ENCODE assay signal across 25 cellular contexts in the genomic region with DNA sequence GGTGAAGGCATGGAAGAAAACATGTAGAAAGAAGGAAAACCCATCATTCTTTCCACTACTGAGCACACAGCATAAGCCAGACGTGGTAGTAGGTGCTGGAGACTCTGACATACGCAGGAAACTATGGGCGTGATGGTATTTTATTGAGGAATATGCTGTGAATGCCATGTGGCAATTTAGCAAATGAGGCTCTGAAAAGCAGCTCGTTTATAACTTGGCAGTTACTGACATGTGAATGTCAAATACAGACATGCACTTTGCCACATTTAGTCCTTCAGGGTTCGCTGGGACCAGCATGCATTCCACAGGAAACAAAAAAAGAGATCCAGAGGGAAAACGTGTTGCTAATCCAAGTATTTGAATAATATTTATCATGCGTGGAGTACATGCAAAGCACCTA.
"Had no signal": no experiment of that assay in that cellular context is flagged by ENCODE, and none has a peak within 500 bp of the region (broad histone marks: within the 10 kb centered on the region; RNA-seq: fewer than 3 reads in every experiment).

No MANE protein-coding gene starts in this region.

- H3K27ac ChIP-seq: ascending aorta, brain microvascular endothelial cell, coronary artery, dorsolateral prefrontal cortex had no signal

- H3K36me3 ChIP-seq: ascending aorta, brain microvascular endothelial cell had no signal

- DNase-seq: activated CD4-positive, alpha-beta memory T cell treated with anti-CD3 and anti-CD28 coated beads for 36 hours; activated CD4-positive, alpha-beta T cell treated with anti-CD3 and anti-CD28 coated beads for 36 hours; activated CD4-positive, alpha-beta T cell treated with anti-CD3 and anti-CD28 coated beads, Interleukin-2, amount 10 ng/mL, durations not matched to agents 24 days and 14 days; activated CD4-positive, CD25-positive, alpha-beta regulatory T cell; activated CD4-positive, CD25-positive, alpha-beta regulatory T cell treated with anti-CD3 and anti-CD28 coated beads, Interleukin-2, amount 50 U/mL, for 72 hours; activated CD8-positive, alpha-beta memory T cell treated with anti-CD3 and anti-CD28 coated beads, Interleukin-2, amount 10 ng/mL, durations not matched to agents 7 days and 5 days; activated CD8-positive, alpha-beta memory T cell treated with anti-CD3 and anti-CD28 coated beads, Interleukin-2, amount 50 U/mL, for 4 hours; activated CD8-positive, alpha-beta T cell treated with anti-CD3 and anti-CD28 coated beads, Interleukin-2, amount 10 ng/mL, durations not matched to agents 7 days and 5 days; activated gamma-delta T cell; activated naive CD4-positive, alpha-beta T cell; activated naive CD4-positive, alpha-beta T cell treated with anti-CD3 and anti-CD28 coated beads, Interleukin-2, amount 10 ng/mL, durations not matched to agents 7 days and 5 days; activated naive CD8-positive, alpha-beta T cell treated with anti-CD3 and anti-CD28 coated beads, Interleukin-2, amount 10 ng/mL, durations not matched to agents 7 days and 5 days; activated T-cell treated with anti-CD3 and anti-CD28 coated beads, Interleukin-2, amount 50 U/mL, for 1 hour; activated T-cell treated with anti-CD3 and anti-CD28 coated beads, Interleukin-2, amount 50 U/mL, for 48 hours; brain microvascular endothelial cell; dorsolateral prefrontal cortex; effector memory CD4-positive, alpha-beta T cell; endodermal cell; foreskin fibroblast; head of caudate nucleus; T-helper 2 cell had no signal

- H3K4me3 ChIP-seq: ascending aorta, coronary artery, dorsolateral prefrontal cortex had no signal

- ATAC-seq: activated CD4-positive, alpha-beta T cell treated with anti-CD3 and anti-CD28 coated beads for 36 hours; activated CD8-positive, alpha-beta memory T cell treated with anti-CD3 and anti-CD28 coated beads, Interleukin-2, amount 10 ng/mL, durations not matched to agents 7 days and 5 days; activated CD8-positive, alpha-beta T cell treated with anti-CD3 and anti-CD28 coated beads, Interleukin-2, amount 10 ng/mL, durations not matched to agents 7 days and 5 days; activated naive CD4-positive, alpha-beta T cell treated with anti-CD3 and anti-CD28 coated beads, Interleukin-2, amount 50 U/mL, for 72 hours; esophagus mucosa had no signal

- H3K27me3 ChIP-seq: ascending aorta had no signal

- H3K4me1 ChIP-seq: ascending aorta had no signal
